Comparison of ENCODE assay signal across 13 cellular contexts in the genomic region with DNA sequence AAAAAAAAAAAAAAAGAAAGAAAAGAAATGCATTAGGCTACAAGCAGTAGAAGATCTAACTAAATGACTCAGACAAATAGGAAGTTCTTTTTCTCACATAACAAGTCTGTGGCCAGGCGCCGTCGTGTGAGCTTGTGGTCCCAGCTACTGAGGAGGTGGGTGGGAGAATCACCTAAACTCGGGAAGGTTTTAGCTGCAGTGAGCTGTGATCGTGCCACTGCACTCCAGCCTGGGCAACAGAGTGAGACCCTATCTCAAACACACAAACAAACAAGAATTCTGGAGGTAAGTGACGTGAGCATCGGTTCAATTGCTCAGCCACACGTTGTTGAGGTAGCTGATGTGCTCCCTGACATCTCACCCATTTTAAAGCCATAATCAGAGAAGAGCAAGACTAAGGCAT. TPM values are rescaled to one million over a fixed set of nuclear protein-coding genes. Genes with fewer than 3 reads are reported as not detected.
DNase-seq lines count a peak whose midpoint lies in the region; ATAC-seq, FAIRE-seq and TF ChIP-seq lines count a peak whose summit lies in the region.
"Had no signal": no experiment of that assay in that cellular context is flagged by ENCODE, and none has a peak within 500 bp of the region (broad histone marks: within the 10 kb centered on the region; RNA-seq: fewer than 3 reads in every experiment).

No MANE protein-coding gene starts in this region.

- CTCF ChIA-PET in Caco-2 (lab: Charles Lee) = no interaction called here

- no TSS peak for BruUV-seq in Caco-2 (replicated peaks; lab: Mats Ljungman, UMichigan)

- intact Hi-C loops in mucosa of descending colon (cut with DNase I, micrococcal nuclease) (no loop called here), Caco-2 (cut with micrococcal nuclease; ENCODE audit: unreplicated experiment) (no loop called here)

- H3K36me3 ChIP-seq in mucosa of descending colon (ENCODE audit: low read depth) (no peaks in the 10 kb centered on the region), Caco-2 (ENCODE audit: control insufficient read depth, insufficient read depth, low read length) (no peaks in the 10 kb centered on the region)
- H3K36me3 ChIP-seq: esophagus squamous epithelium had no signal

- DNase-seq in activated naive CD4-positive, alpha-beta T cell treated with Interleukin-2 at 50 U/mL for 16 hours = peak; percentile 17
- no peak for DNase-seq in activated naive CD4-positive, alpha-beta T cell treated with anti-CD3 and anti-CD28 coated beads, Interleukin-2, amount 50 U/mL, for 16 hours
- peak; percentile 27 for DNase-seq in activated CD8-positive, alpha-beta memory T cell treated with anti-CD3 and anti-CD28 coated beads, Interleukin-2, amount 50 U/mL, for 1 hour (ENCODE audit: extremely low read depth)
- DNase-seq in mucosa of descending colon (peak; percentile 13 to 55 (median 31)), H54 (ENCODE audit: insufficient read length, low spot score) (no peak), Caco-2 (no peak)
- peak; percentile 31 for DNase-seq in stimulated activated naive CD8-positive, alpha-beta T cell treated with anti-CD3 and anti-CD28 coated beads, Interleukin-15, Interleukin-2, amounts not matched to agents 100 U/mL and 50 U/mL, for 24 hours
- DNase-seq: ACHN; activated CD4-positive, CD25-positive, alpha-beta regulatory T cell treated with anti-CD3 and anti-CD28 coated beads, Interleukin-2, amount 50 U/mL, for 72 hours; esophagus squamous epithelium; NCI-H1048 had no signal

- TF ChIP-seq CTCF in mucosa of descending colon (IDR thresholded peaks at IDR 0.05) (no peak), Caco-2 (IDR thresholded peaks at IDR 0.05; ENCODE audit: insufficient read depth in 1 of 2, low read depth in 1 of 2, low read length in 1 of 2, severe bottlenecking in 1 of 2, unreplicated experiment in 1 of 2) (no peak)

- H3K36me3 Mint-ChIP-seq in Caco-2 (ENCODE audit: insufficient read depth, unreplicated experiment) = no peaks in the 10 kb centered on the region

- H3K27me3 Mint-ChIP-seq in Caco-2 (ENCODE audit: insufficient read depth, unreplicated experiment) = no peaks in the 10 kb centered on the region

- no peaks in the 10 kb centered on the region for H3K4me1 Mint-ChIP-seq in Caco-2 (ENCODE audit: low read depth, unreplicated experiment)

- no peak for FAIRE-seq in H54 (lab: Jason Lieb, UNC)

- H3K27me3 ChIP-seq in Caco-2 (replicated peaks; ENCODE audit: control insufficient read depth, insufficient read depth, low read length) = no peaks in the 10 kb centered on the region

- H3K9me3 Mint-ChIP-seq in Caco-2 (ENCODE audit: unreplicated experiment) = no peaks in the 10 kb centered on the region

- H3K4me3 ChIP-seq in mucosa of descending colon = no peak overlapping the region
- no peak overlapping the region for H3K4me3 ChIP-seq in Caco-2 (ENCODE audit: low read depth, low read length)
- H3K4me3 ChIP-seq: esophagus squamous epithelium had no signal

- H3K27ac Mint-ChIP-seq in Caco-2 (ENCODE audit: unreplicated experiment) = no peak overlapping the region

- TF ChIP-seq POLR2A in H54 (IDR thresholded peaks at IDR 0.05; ENCODE audit: low read depth, low read length) = no peak

- POLR2A ChIA-PET in Caco-2 (lab: Charles Lee) = no interaction called here

- H3K9me3 ChIP-seq in mucosa of descending colon (no peaks in the 10 kb centered on the region), Caco-2 (no peaks in the 10 kb centered on the region)
- H3K9me3 ChIP-seq: esophagus squamous epithelium had no signal

- H3K4me3 Mint-ChIP-seq in Caco-2 (ENCODE audit: unreplicated experiment) = no peak overlapping the region

- H3K4me1 ChIP-seq in mucosa of descending colon (ENCODE audit: low read depth) (no peaks in the 10 kb centered on the region), Caco-2 (no peaks in the 10 kb centered on the region)
- H3K4me1 ChIP-seq: esophagus squamous epithelium had no signal

- ATAC-seq in mucosa of descending colon (peak; percentile 37), HG02623 (IDR thresholded peaks at IDR 0.05; ENCODE audit: unreplicated experiment) (no peak)
- peak; percentile 69 for ATAC-seq in stimulated activated naive CD8-positive, alpha-beta T cell treated with anti-CD3 and anti-CD28 coated beads, Interleukin-15, Interleukin-2, amounts not matched to agents 100 U/mL and 50 U/mL, for 24 hours
- ATAC-seq: HCT116 had no signal

RNA-seq across cellular contexts. Expression of gene SLC23A2, which starts 37.9 kb away (rescaled TPM):
- total RNA-seq in mucosa of descending colon (10 to 100 TPM in 1 of 3 donors, 1 to 10 TPM in 2; 9.1 to 15.4 (median 9.4) TPM), Caco-2 (2022) (26.4 and 37.3 TPM in 2 replicates)

Comparison
In these comparisons a context has a peak if more than half of its experiments do, and no peak if none do; other contexts are left out.
1. DNase-seq: peak in activated naive CD4-positive, alpha-beta T cell treated with Interleukin-2 at 50 U/mL for 16 hours (single experiment), activated CD8-positive, alpha-beta memory T cell treated with anti-CD3 and anti-CD28 coated beads, Interleukin-2, amount 50 U/mL, for 1 hour (single experiment), mucosa of descending colon (3 of 3) and stimulated activated naive CD8-positive, alpha-beta T cell treated with anti-CD3 and anti-CD28 coated beads, Interleukin-15, Interleukin-2, amounts not matched to agents 100 U/mL and 50 U/mL, for 24 hours (single experiment); none in activated naive CD4-positive, alpha-beta T cell treated with anti-CD3 and anti-CD28 coated beads, Interleukin-2, amount 50 U/mL, for 16 hours (single experiment), H54 (single experiment) and Caco-2 (0 of 2).